Comparison of ENCODE assay signal across 8 cellular contexts in the genomic region with DNA sequence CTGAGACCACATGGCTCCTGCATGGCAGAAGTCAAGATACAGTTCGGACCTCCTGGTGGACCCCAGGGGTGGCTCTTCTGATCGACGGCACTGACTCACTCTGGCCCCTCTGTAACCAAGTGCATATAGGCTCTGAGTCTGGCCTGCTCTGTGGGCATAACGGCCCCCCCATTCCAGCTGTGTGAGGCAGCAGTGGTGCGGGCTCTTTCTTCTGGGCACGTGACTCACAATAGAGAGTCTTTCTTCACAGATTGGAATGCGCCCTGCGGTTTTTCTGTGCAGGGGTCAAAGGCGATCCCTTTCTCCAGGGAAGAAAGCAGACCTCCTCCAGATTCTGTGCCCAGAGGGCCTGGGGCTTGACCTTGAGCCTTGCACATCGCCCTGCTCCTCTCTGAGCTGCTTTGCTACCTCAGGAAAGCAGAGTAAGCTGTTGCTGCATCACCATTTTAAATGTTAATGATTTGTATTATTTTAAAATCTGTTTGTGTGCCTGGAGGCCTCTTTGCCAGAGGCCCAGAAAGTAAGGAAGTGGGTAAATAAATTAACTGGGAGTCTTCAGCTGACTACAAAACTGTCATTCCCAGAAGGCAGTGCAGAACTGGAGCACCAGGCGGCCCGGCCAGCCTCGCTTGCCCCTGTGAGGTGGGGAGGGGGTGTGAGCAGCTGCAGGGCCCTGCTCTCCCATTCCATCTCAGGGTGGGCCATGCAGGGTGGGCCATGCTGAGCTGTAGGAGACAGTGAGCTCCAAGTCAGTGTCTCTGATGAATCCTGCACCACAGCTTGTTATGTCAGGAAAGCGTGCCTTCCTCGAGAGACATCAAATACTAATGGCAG.
DNase-seq lines count a peak whose midpoint lies in the region; ATAC-seq and TF ChIP-seq lines count a peak whose summit lies in the region.

No MANE protein-coding gene starts in this region.

- H3K9me3 ChIP-seq in mammary epithelial cell (replicated peaks; ENCODE audit: insufficient read depth, low read length) (peaks cover 4% of the 10 kb centered on the region), lung (ENCODE audit: control insufficient read depth in 2 of 2, insufficient read depth in 1 of 2, low read length in 1 of 2) (peaks cover 0 to 19% of the 10 kb centered on the region in 2 donors)

- no peak for TF ChIP-seq CTCF in mammary epithelial cell (conservative IDR thresholded peaks at IDR 0.05 in 1 of 2, IDR thresholded peaks at IDR 0.05 in 1 of 2; ENCODE audit: extremely low read depth in 1 of 2, insufficient read depth in 1 of 2, low read depth in 1 of 2, low read length in 2 of 2)
- no peak for TF ChIP-seq CTCF in lung (IDR thresholded peaks at IDR 0.05; ENCODE audit: control extremely low read depth, extremely low read depth)

- DNase-seq in Daoy (ENCODE audit: low read depth) = peak; percentile 77
- DNase-seq in mammary epithelial cell = peak; percentile 72
- DNase-seq in lung (ENCODE audit: low spot score) = peak; percentile 68
- DNase-seq in activated CD4-positive, CD25-positive, alpha-beta regulatory T cell (lab: John Stamatoyannopoulos, UW) = no peak
- DNase-seq in activated gamma-delta T cell treated with Interleukin-2 at 50 U/mL for 16 hours = no peak
- no peak for DNase-seq in activated gamma-delta T cell (lab: John Stamatoyannopoulos, UW)
- DNase-seq in NCI-H446 treated with DMSO at 0.1 percent for 48 hours (lab: John Stamatoyannopoulos, UW) = no peak

- no peaks in the 10 kb centered on the region for H3K79me2 ChIP-seq in mammary epithelial cell (ENCODE audit: insufficient read depth, low read length)

- no peaks in the 10 kb centered on the region for H3K36me3 ChIP-seq in mammary epithelial cell (ENCODE audit: insufficient read depth, low read length)
- H3K36me3 ChIP-seq in lung (ENCODE audit: control insufficient read depth in 2 of 2, insufficient read depth in 2 of 2, low read length in 2 of 2) = no peaks in the 10 kb centered on the region

- ATAC-seq in HG03439 (IDR thresholded peaks at IDR 0.05; ENCODE audit: unreplicated experiment) (peak; percentile 22), lung (ENCODE audit: insufficient read depth, low FRiP score) (peak; percentile 38)

- in situ Hi-C loops in mammary epithelial cell (cut with MboI; ENCODE audit: low sequenced_read_pairs in 2 of 2) = no loop called here

- no peaks in the 10 kb centered on the region for H4K20me1 ChIP-seq in mammary epithelial cell (ENCODE audit: insufficient read depth, low read length)

- CTCF ChIA-PET in mammary epithelial cell (lab: Charles Lee; ENCODE audit: low non-redundant PET) = no interaction called here

- H3K27me3 ChIP-seq in mammary epithelial cell (ENCODE audit: insufficient read depth, low read length) = no peaks in the 10 kb centered on the region
- no peaks in the 10 kb centered on the region for H3K27me3 ChIP-seq in lung (ENCODE audit: control insufficient read depth, insufficient read depth)

- H3K4me2 ChIP-seq in mammary epithelial cell (ENCODE audit: insufficient read depth, low read depth, low read length) = no peak overlapping the region

- BruUV-seq in mammary epithelial cell (replicated peaks; lab: Mats Ljungman, UMichigan) = no TSS peak

- dilution Hi-C loops in mammary epithelial cell (cut with HindIII; ENCODE audit: low sequenced_read_pairs) = no loop called here

- no peak overlapping the region for H3K9ac ChIP-seq in mammary epithelial cell (ENCODE audit: insufficient read depth, low read length)

- 43% methylated on average over 13 of the region's 15 CpGs for WGBS in mammary epithelial cell (ENCODE audit: low coverage, missing lambda C conversion rate)
- WGBS in lung, 2 donors = 60 to 68% methylated on average over 12 to 15 of the region's 15 CpGs

- H2AFZ ChIP-seq in mammary epithelial cell (ENCODE audit: low read depth, low read length) = no peak overlapping the region

- H3K27ac ChIP-seq in mammary epithelial cell (ENCODE audit: insufficient read depth, low read depth, low read length) = no peak overlapping the region
- H3K27ac ChIP-seq in lung (ENCODE audit: low read depth in 1 of 2, low read length in 1 of 2) = peak overlapping the region in 1 of 2 donors; percentile 50

- peaks cover 8% of the 10 kb centered on the region for H3K4me1 ChIP-seq in mammary epithelial cell (ENCODE audit: insufficient read depth, low read length)
- H3K4me1 ChIP-seq in lung (ENCODE audit: control insufficient read depth in 2 of 2, insufficient read depth in 2 of 2, low read length in 2 of 2) = no peaks in the 10 kb centered on the region

- H3K4me3 ChIP-seq in mammary epithelial cell (replicated peaks in 1 of 3; ENCODE audit: insufficient read depth in 1 of 3, low read depth in 2 of 3, low read length in 3 of 3) (no peak overlapping the region), lung (no peak overlapping the region)

- intact Hi-C loops in mammary epithelial cell (cut with micrococcal nuclease) = no loop called here

Comparison
In these comparisons a context has a peak if more than half of its experiments do, and no peak if none do; other contexts are left out.
1. DNase-seq: peak in Daoy (single experiment), mammary epithelial cell (single experiment) and lung (single experiment); none in activated CD4-positive, CD25-positive, alpha-beta regulatory T cell (0 of 4), activated gamma-delta T cell treated with Interleukin-2 at 50 U/mL for 16 hours (single experiment), activated gamma-delta T cell (single experiment) and NCI-H446 treated with DMSO at 0.1 percent for 48 hours (single experiment).